27 cellular contexts compared by ENCODE assay signal in genomic region chr5:71988808-71989207, GRCh38.
"Had no signal": no experiment of that assay in that cellular context is flagged by ENCODE, and none has a peak within 500 bp of the region (broad histone marks: within the 10 kb centered on the region; RNA-seq: fewer than 3 reads in every experiment).

No MANE protein-coding gene starts in this region.

- H3K27ac Mint-ChIP-seq: naive thymus-derived CD4-positive, alpha-beta T cell; natural killer cell; nephron; neural progenitor cell; progenitor cell of endocrine pancreas; stimulated activated effector memory CD8-positive, alpha-beta T cell treated with anti-CD3 and anti-CD28 coated beads, Interleukin-12 subunit alpha, Interleukin-12 subunit beta, amount 100 ng/mL, for 72 hours; stimulated activated naive B cell treated with anti-CD40 and anti-IgM and Interleukin-4, amounts not matched to agents 10 μg/mL and 1 μg/mL and 100 μg/mL, for 72 hours; stimulated activated naive CD8-positive, alpha-beta T cell treated with anti-CD3 and anti-CD28 coated beads, Interleukin-15, Interleukin-2, amounts not matched to agents 100 ng/mL and 50 ng/mL, for 24 hours had no signal

- DNase-seq: naive thymus-derived CD4-positive, alpha-beta T cell; natural killer cell; occipital lobe; ovary; posterior cingulate gyrus; psoas muscle; right cardiac atrium; spleen; stimulated activated CD4-positive, alpha-beta T cell treated with anti-CD3 and anti-CD28 coated beads, Interleukin-12 subunit alpha, Interleukin-12 subunit beta, amount 100 ng/mL, for 4 hours; stimulated activated CD4-positive, alpha-beta T cell treated with anti-CD3 and anti-CD28 coated beads, Interleukin-1b, Interleukin-23, amount 100 ng/mL, for 48 hours; stimulated activated CD4-positive, alpha-beta T cell treated with anti-CD3 and anti-CD28 coated beads, Interleukin-4, amount 100 ng/mL, for 24 hours; stimulated activated naive B cell treated with anti-CD40 and anti-IgM and Interleukin-4, amounts not matched to agents 10 μg/mL and 1 μg/mL and 100 μg/mL, for 72 hours; stimulated activated naive CD4-positive, alpha-beta T cell treated with Interleukin-2 at 50 U/mL for 16 hours; stomach; thyroid gland; upper lobe of left lung had no signal

- H3K4me3 ChIP-seq: neural progenitor cell, ovary, psoas muscle, skin epidermis, smooth muscle cell, spleen, stomach, thoracic aorta, thyroid gland, tibial nerve, upper lobe of left lung, vagina had no signal

- H3K4me1 Mint-ChIP-seq: naive thymus-derived CD4-positive, alpha-beta T cell; natural killer cell; nephron; neural progenitor cell; stimulated activated effector memory CD8-positive, alpha-beta T cell treated with anti-CD3 and anti-CD28 coated beads, Interleukin-12 subunit alpha, Interleukin-12 subunit beta, amount 100 ng/mL, for 72 hours; stimulated activated naive B cell treated with anti-CD40 and anti-IgM and Interleukin-4, amounts not matched to agents 10 μg/mL and 1 μg/mL and 100 μg/mL, for 72 hours had no signal

- H3K36me3 ChIP-seq: neural progenitor cell, ovary, spleen, stomach, thoracic aorta, thyroid gland, tibial nerve, upper lobe of left lung, vagina had no signal

- H3K4me3 Mint-ChIP-seq: naive thymus-derived CD4-positive, alpha-beta T cell; natural killer cell; nephron; neural progenitor cell; stimulated activated effector memory CD8-positive, alpha-beta T cell treated with anti-CD3 and anti-CD28 coated beads, Interleukin-12 subunit alpha, Interleukin-12 subunit beta, amount 100 ng/mL, for 72 hours; stimulated activated naive B cell treated with anti-CD40 and anti-IgM and Interleukin-4, amounts not matched to agents 10 μg/mL and 1 μg/mL and 100 μg/mL, for 72 hours; stimulated activated naive CD8-positive, alpha-beta T cell treated with anti-CD3 and anti-CD28 coated beads, Interleukin-15, Interleukin-2, amounts not matched to agents 100 ng/mL and 50 ng/mL, for 24 hours had no signal

- H2AFZ ChIP-seq: neural progenitor cell, parathyroid adenoma had no signal

- H3K4me1 ChIP-seq: neural progenitor cell, parathyroid adenoma, psoas muscle, spleen, stomach, thyroid gland, tibial nerve, upper lobe of left lung, vagina had no signal

- H3K27me3 Mint-ChIP-seq: progenitor cell of endocrine pancreas had no signal

- H3K9me3 ChIP-seq: ovary, psoas muscle, thoracic aorta, thyroid gland, tibial nerve, upper lobe of left lung, vagina had no signal

- H3K36me3 Mint-ChIP-seq: naive thymus-derived CD4-positive, alpha-beta T cell; natural killer cell; neural progenitor cell; stimulated activated effector memory CD8-positive, alpha-beta T cell treated with anti-CD3 and anti-CD28 coated beads, Interleukin-12 subunit alpha, Interleukin-12 subunit beta, amount 100 ng/mL, for 72 hours; stimulated activated naive B cell treated with anti-CD40 and anti-IgM and Interleukin-4, amounts not matched to agents 10 μg/mL and 1 μg/mL and 100 μg/mL, for 72 hours had no signal

- H3K27me3 ChIP-seq: neural progenitor cell, ovary, spleen, stomach, thyroid gland, tibial nerve, upper lobe of left lung, vagina had no signal

- H3K9me3 Mint-ChIP-seq: natural killer cell; nephron; neural progenitor cell; stimulated activated effector memory CD8-positive, alpha-beta T cell treated with anti-CD3 and anti-CD28 coated beads, Interleukin-12 subunit alpha, Interleukin-12 subunit beta, amount 100 ng/mL, for 72 hours; stimulated activated naive B cell treated with anti-CD40 and anti-IgM and Interleukin-4, amounts not matched to agents 10 μg/mL and 1 μg/mL and 100 μg/mL, for 72 hours; stimulated activated naive CD8-positive, alpha-beta T cell treated with anti-CD3 and anti-CD28 coated beads, Interleukin-15, Interleukin-2, amounts not matched to agents 100 ng/mL and 50 ng/mL, for 24 hours had no signal
